In genomic region chr19:29571181-29571580, GRCh38 we compare ENCODE assay signal across 8 cellular contexts. TPM values are rescaled to one million over a fixed set of nuclear protein-coding genes. Genes with fewer than 3 reads are reported as not detected.
"Had no signal": no experiment of that assay in that cellular context is flagged by ENCODE, and none has a peak within 500 bp of the region (broad histone marks: within the 10 kb centered on the region; RNA-seq: fewer than 3 reads in every experiment).

No MANE protein-coding gene starts in this region.

- H3K36me3 Mint-ChIP-seq: IgD-negative memory B cell had no signal

- H3K4me3 ChIP-seq: GM23338, HAP-1 had no signal

- H3K4me3 Mint-ChIP-seq: GM23338, HFFc6, IgD-negative memory B cell had no signal

- H3K9me3 Mint-ChIP-seq: GM23338, HFFc6 had no signal

- DNase-seq: HFFc6 had no signal

- ATAC-seq: GM23338, HCT116, HepG2 had no signal

- H3K36me3 ChIP-seq: HAP-1 had no signal

- H3K27ac ChIP-seq: HL-60 had no signal

- H3K4me1 ChIP-seq: HAP-1 had no signal

- H3K27ac Mint-ChIP-seq: GM23338, HFFc6, IgD-negative memory B cell had no signal

- H3K9me3 ChIP-seq: HAP-1 had no signal

RNA-seq across cellular contexts. Expression of gene VSTM2B, which starts 45.4 kb away (rescaled TPM):
- total RNA-seq: HepG2, HFFc6, HT1080 had no signal
